ENCODE assay signal across 7 cellular contexts in the genomic region with DNA sequence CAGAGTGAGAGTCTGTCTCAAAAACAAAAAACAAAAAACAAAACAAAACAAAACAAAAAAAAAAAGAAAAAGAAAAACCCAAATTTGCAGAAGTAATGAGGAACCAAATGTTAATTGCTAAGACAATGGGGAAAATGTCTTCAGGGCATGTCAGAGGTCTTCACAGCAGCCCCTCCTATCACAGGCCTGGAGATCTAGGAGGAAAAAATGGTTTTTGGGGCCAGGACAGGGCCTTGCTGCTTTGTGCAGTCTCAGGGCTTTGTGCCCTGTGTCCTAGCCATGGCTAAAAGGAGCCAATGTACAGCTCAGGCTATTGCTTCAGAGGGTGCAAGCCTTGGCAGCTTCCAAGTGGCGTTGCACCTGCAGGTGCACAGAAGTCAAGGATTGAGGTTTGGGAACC. TPM values are rescaled to one million over a fixed set of nuclear protein-coding genes. Genes with fewer than 3 reads are reported as not detected.
"Had no signal": no experiment of that assay in that cellular context is flagged by ENCODE, and none has a peak within 500 bp of the region (broad histone marks: within the 10 kb centered on the region; RNA-seq: fewer than 3 reads in every experiment).

No MANE protein-coding gene starts in this region.

RNA-seq across cellular contexts. Expression of a gene that starts 9.1 kb away (rescaled TPM):
- total RNA-seq: kidney epithelial cell, left colon, left ventricle myocardium superior, mammary epithelial cell, mesenteric fat pad, myocyte had no signal
- polyA plus RNA-seq: keratinocyte, mammary epithelial cell had no signal
